8 cellular contexts compared by ENCODE assay signal in genomic region chr7:30134523-30135270, GRCh38. TPM values are rescaled to one million over a fixed set of nuclear protein-coding genes. Genes with fewer than 3 reads are reported as not detected.
DNase-seq lines count a peak whose midpoint lies in the region; ATAC-seq, FAIRE-seq and TF ChIP-seq lines count a peak whose summit lies in the region.

TSS of gene MTURN (plus strand) at chr7:30134986. CDS start at chr7:30135137, 151 bp downstream.

- POLR2A ChIA-PET in AG04449 (lab: Yijun Ruan, JAX): interaction anchor here (0.6 to 1.0 kb wide), 2 partner anchors 20 to 43 kb away, joined by 3 read pairs; no protein-coding TSS in a partner anchor

- H4K20me1 ChIP-seq in keratinocyte (ENCODE audit: control insufficient read depth, extremely low read depth, insufficient read depth, low read length): no peaks in the 10 kb centered on the region

- no peaks in the 10 kb centered on the region for H3K9me1 ChIP-seq in keratinocyte (ENCODE audit: control insufficient read depth, extremely low read depth, insufficient read depth, low read length)

- ATAC-seq in GM18907 (IDR thresholded peaks at IDR 0.05; ENCODE audit: unreplicated experiment): peak; percentile 83
- peak; percentile 79 for ATAC-seq in HG03159 (IDR thresholded peaks at IDR 0.05; ENCODE audit: unreplicated experiment)

- FAIRE-seq in keratinocyte (lab: Jason Lieb, UNC): no peak

- H3K9ac ChIP-seq in keratinocyte (ENCODE audit: control insufficient read depth, extremely low read depth, insufficient read depth, low read length): peak within 1 kb of the TSS; percentile 88

- H3K4me1 ChIP-seq in keratinocyte (ENCODE audit: control insufficient read depth, extremely low read depth, insufficient read depth, low read length): peaks cover 9% of the 10 kb centered on the region

- H3K27ac ChIP-seq in keratinocyte (ENCODE audit: control insufficient read depth, insufficient read depth, low read length): peak within 1 kb of the TSS; percentile 74

- H3K4me2 ChIP-seq in keratinocyte (ENCODE audit: control insufficient read depth, extremely low read depth, insufficient read depth, low read depth, low read length): peak within 1 kb of the TSS; percentile 87

- H3K9me3 ChIP-seq in keratinocyte (ENCODE audit: control insufficient read depth, low read depth, low read length): no peaks in the 10 kb centered on the region

- peaks cover 2% of the 10 kb centered on the region for H3K79me2 ChIP-seq in keratinocyte (ENCODE audit: control insufficient read depth, insufficient read depth, low read length)

- H3K4me3 ChIP-seq in AG04449 (ENCODE audit: low read depth, low read length) (peak within 1 kb of the TSS; percentile 83), keratinocyte (ENCODE audit: control insufficient read depth in 2 of 3, extremely low read depth in 1 of 3, insufficient read depth in 2 of 3, low read depth in 1 of 3, low read length in 3 of 3) (peak within 1 kb of the TSS; percentile 76 to 93 (median 83))

- DNase-seq in AG04449 (ENCODE audit: low read depth, low spot score): no peak
- DNase-seq in NCI-H226: peak; percentile 93
- peak; percentile 82 for DNase-seq in activated CD4-positive, alpha-beta T cell treated with anti-CD3 and anti-CD28 coated beads for 1 hour
- peak; percentile 88 for DNase-seq in cerebellar cortex (ENCODE audit: low spot score)
- peak; percentile 44 for DNase-seq in keratinocyte (ENCODE audit: low read depth, low spot score)
- DNase-seq in stimulated activated CD4-positive, alpha-beta T cell treated with anti-CD3 and anti-CD28 coated beads, Interleukin-12 subunit alpha, Interleukin-12 subunit beta, amount 100 ng/mL, for 24 hours (ENCODE audit: low read depth in 2 of 2): peak; percentile 74 to 78

- H2AFZ ChIP-seq in keratinocyte (ENCODE audit: control insufficient read depth, low read length): peak within 1 kb of the TSS; percentile 92

- H3K27me3 ChIP-seq in keratinocyte (ENCODE audit: control insufficient read depth, extremely low read depth, insufficient read depth, low read length): no peaks in the 10 kb centered on the region

- TF ChIP-seq CTCF in AG04449 (IDR thresholded peaks at IDR 0.05; ENCODE audit: insufficient read depth, low read length, missing control alignments): no peak
- no peak for TF ChIP-seq CTCF in keratinocyte (optimal IDR thresholded peaks at IDR 0.05 in 1 of 3, IDR thresholded peaks at IDR 0.05 in 1 of 3, conservative IDR thresholded peaks at IDR 0.05 in 1 of 3; ENCODE audit: extremely low read depth in 1 of 3, insufficient read depth in 2 of 3, low read length in 3 of 3)

- CTCF ChIA-PET in AG04449 (lab: Yijun Ruan, JAX): interaction anchor here (0.8 to 1.8 kb wide), 8 partner anchors 9 to 429 kb away, joined by 3 to 6 read pairs (median 4); no protein-coding TSS in a partner anchor

- no peaks in the 10 kb centered on the region for H3K36me3 ChIP-seq in keratinocyte (ENCODE audit: control insufficient read depth in 2 of 2, extremely low read depth in 1 of 2, insufficient read depth in 2 of 2, low read length in 2 of 2)

- dilution Hi-C loops in keratinocyte (cut with MboI; ENCODE audit: extremely low pct_ligation_motif_present, low sequenced_read_pairs): no loop called here

RNA-seq across cellular contexts. Expression of gene MTURN, which starts in this region (rescaled TPM):
- polyA plus RNA-seq in keratinocyte: 5.9 to 10.9 TPM (median 10.8 TPM) in 3 replicates
- polyA plus RNA-seq in keratinocyte (2011; ENCODE audit: low read depth): 5.5 TPM
- polyA plus RNA-seq in keratinocyte (2011; cell fraction: cytosol; rRNA removed): 6.6 and 8.5 TPM in 2 replicates
- polyA plus RNA-seq in keratinocyte (2011; cell fraction: nucleus; rRNA removed): 11.0 and 12.6 TPM in 2 replicates
- polyA plus RNA-seq in keratinocyte (2012; ENCODE audit: low replicate concordance): 7.7 and 9.7 TPM in 2 replicates
- polyA minus RNA-seq in keratinocyte: 4.3 to 10.3 TPM (median 9.9 TPM) in 3 replicates
- 6.1 TPM for polyA minus RNA-seq in keratinocyte (2011; cell fraction: cytosol; rRNA and poly(A)+ RNA removed)
- 5.0 and 10.3 TPM in 2 replicates for polyA minus RNA-seq in keratinocyte (2011; cell fraction: nucleus; rRNA and poly(A)+ RNA removed)
